In genomic region chr4:86453611-86454072, GRCh38 we compare ENCODE assay signal across 8 cellular contexts.
DNase-seq lines count a peak whose midpoint lies in the region; ATAC-seq, FAIRE-seq and TF ChIP-seq lines count a peak whose summit lies in the region.
"Not testable (repeated sequence)": the region's sequence is repeated elsewhere in the genome, so short reads cannot be mapped to it uniquely, and the experiment has no call there.

No MANE protein-coding gene starts in this region.

- peak overlapping the region; percentile 84; the same call in 1 of the 2 replicates for H2BK20ac ChIP-seq in H1 (ENCODE audit: low read length)

- not testable (repeated sequence) for H3K4me2 ChIP-seq in H1 (ENCODE audit: insufficient read depth in 1 of 2, low read depth in 2 of 2, low read length in 2 of 2); neuronal stem cell (ENCODE audit: insufficient read depth, low read length, poor library complexity, severe bottlenecking)

- not testable (repeated sequence) for H3K56ac ChIP-seq in H1 (replicated peaks; ENCODE audit: insufficient read length, low read depth, low read length)

- H3K9me3 ChIP-seq in H1 (ENCODE audit: insufficient read depth in 2 of 2, low read depth in 1 of 2, low read length in 1 of 2); uterus: not testable (repeated sequence)
- H3K9me3 ChIP-seq in neuronal stem cell (replicated peaks in 1 of 2; ENCODE audit: control insufficient read depth in 2 of 2, insufficient read depth in 1 of 2, low read depth in 1 of 2, low read length in 2 of 2) = peaks cover 0 to 14% of the 10 kb centered on the region in 2 donors

- H3K4ac ChIP-seq in H1 (replicated peaks; ENCODE audit: insufficient read length, low read depth, low read length); neuronal stem cell (ENCODE audit: low read length): not testable (repeated sequence)

- 83% methylated on average over 2 of the region's 2 CpGs; no CpG with 5 or more reads in 1 of the 2 experiments for WGBS in H1 (ENCODE audit: extremely low coverage in 1 of 2, insufficient coverage in 1 of 2, insufficient read length in 1 of 2, insufficient replicate concordance in 2 of 2, low coverage in 1 of 2, low lambda C conversion rate in 2 of 2, missing lambda C conversion rate in 1 of 2), 2 experiments
- no CpG with 5 or more reads among the region's 2 CpGs for WGBS in neuronal stem cell (ENCODE audit: extremely low coverage in 2 of 2, insufficient read length in 2 of 2, insufficient replicate concordance in 1 of 2), 2 donors

- ATAC-seq in left cardiac atrium = peak; percentile 20

- peaks cover 4 to 20% (median 19%) of the 10 kb centered on the region in 4 experiments; a peak in 6 of 7 replicates for H3K4me1 ChIP-seq in H1 (replicated peaks in 1 of 4; ENCODE audit: control insufficient read depth in 3 of 4, insufficient read depth in 4 of 4, low read length in 3 of 4)
- peaks cover 9 to 19% of the 10 kb centered on the region in 2 donors for H3K4me1 ChIP-seq in neuronal stem cell (ENCODE audit: control insufficient read depth in 2 of 2, insufficient read depth in 1 of 2, low read depth in 1 of 2, low read length in 2 of 2)
- H3K4me1 ChIP-seq in uterus = not testable (repeated sequence)

- not testable (repeated sequence) for H3K27me3 ChIP-seq in H1 (replicated peaks in 1 of 4; ENCODE audit: control insufficient read depth in 3 of 4, extremely low read depth in 1 of 4, insufficient read depth in 3 of 4, low read length in 3 of 4); neuronal stem cell (ENCODE audit: control insufficient read depth in 3 of 3, insufficient read depth in 3 of 3, low read depth in 1 of 3, low read length in 3 of 3); uterus

- 0 out of 2 replicates have a peak overlapping the region, but pooled peaks have one; percentile 40 for H2AFZ ChIP-seq in H1 (ENCODE audit: low read length)
- H2AFZ ChIP-seq in neuronal stem cell (ENCODE audit: low read length) = not testable (repeated sequence)

- H3K27ac ChIP-seq in H1 (ENCODE audit: low read depth, low read length); neuronal stem cell (replicated peaks; ENCODE audit: low read length): not testable (repeated sequence)
- H3K27ac ChIP-seq in uterus = peak overlapping the region; percentile 91 to 94

- peak overlapping the region; percentile 40; the same call in 1 of the 2 replicates for H2AK5ac ChIP-seq in H1 (ENCODE audit: low read depth, low read length)
- peak overlapping the region; percentile 42 for H2AK5ac ChIP-seq in neuronal stem cell (ENCODE audit: low read depth, low read length)

- TF ChIP-seq CTCF in H1 (IDR thresholded peaks at IDR 0.05; ENCODE audit: control extremely low read depth in 1 of 3, insufficient read depth in 1 of 3, low read depth in 1 of 3, low read length in 3 of 3); uterus (IDR thresholded peaks at IDR 0.05): not testable (repeated sequence)

- not testable (repeated sequence) for H4K91ac ChIP-seq in H1 (replicated peaks; ENCODE audit: insufficient read length, low read length); neuronal stem cell (ENCODE audit: low read depth, low read length, poor library complexity)

- POLR2A ChIA-PET in H1 (lab: Charles Lee; ENCODE audit: partially characterized antibody) = interaction anchor here (1.4 to 1.8 kb wide), 3 partner anchors 18 to 141 kb away, joined by 3 to 6 read pairs (median 5); partner anchors contain the start of gene PTPN13

- peak overlapping the region; percentile 98; the same call in 1 of the 2 replicates for H2BK12ac ChIP-seq in H1 (ENCODE audit: low read depth, low read length)
- H2BK12ac ChIP-seq in neuronal stem cell (ENCODE audit: low read length) = peak overlapping the region; percentile 36

- H2BK15ac ChIP-seq in H1 (ENCODE audit: low read length) = 0 out of 2 replicates have a peak overlapping the region, but pooled peaks have one; percentile 37
- H2BK15ac ChIP-seq in neuronal stem cell (ENCODE audit: low read length) = peak overlapping the region; percentile 34

- H3K23ac ChIP-seq in H1 (ENCODE audit: insufficient read length); neuronal stem cell (ENCODE audit: low read depth, low read length, poor library complexity): not testable (repeated sequence)

- not testable (repeated sequence) for TF ChIP-seq POLR2A in H1 (IDR thresholded peaks at IDR 0.05; ENCODE audit: control extremely low read depth in 1 of 2, low read depth in 2 of 2, low read length in 2 of 2); uterus (IDR thresholded peaks at IDR 0.05)

- CTCF ChIA-PET in H1 (lab: Charles Lee; ENCODE audit: partially characterized antibody) = interaction anchor here (1.0 to 3.3 kb wide), 6 partner anchors 8 to 230 kb away, joined by 3 to 13 read pairs (median 4); no protein-coding TSS in a partner anchor

- not testable (repeated sequence) for H3K79me1 ChIP-seq in H1 (ENCODE audit: low read depth, low read length); neuronal stem cell (ENCODE audit: low read depth, low read length)

- H3K4me3 ChIP-seq in H1 (ENCODE audit: extremely low read depth in 1 of 4, insufficient read depth in 2 of 4, low read depth in 3 of 4, low read length in 4 of 4); neuronal stem cell (ENCODE audit: low read length in 2 of 2); uterus: not testable (repeated sequence)

- TF ChIP-seq EP300 in H1 (IDR thresholded peaks at IDR 0.05; ENCODE audit: borderline replicate concordance in 1 of 2, low read depth in 2 of 2, low read length in 2 of 2) = not testable (repeated sequence)

- not testable (repeated sequence) for H3K9ac ChIP-seq in H1 (replicated peaks in 1 of 4; ENCODE audit: extremely low read depth in 1 of 4, low read depth in 3 of 4, low read length in 3 of 4); neuronal stem cell (ENCODE audit: low read depth, low read length, poor library complexity)

- H3K36me3 ChIP-seq in H1 (ENCODE audit: control insufficient read depth in 2 of 4, insufficient read depth in 4 of 4, low read length in 3 of 4); neuronal stem cell (replicated peaks in 1 of 2; ENCODE audit: control insufficient read depth in 2 of 2, insufficient read depth in 2 of 2, low read length in 2 of 2); uterus: not testable (repeated sequence)

- not testable (repeated sequence) for H4K20me1 ChIP-seq in H1 (replicated peaks in 1 of 2; ENCODE audit: control insufficient read depth in 1 of 2, insufficient read depth in 2 of 2, low read length in 2 of 2)

- peak; percentile 81 for DNase-seq in ELF-1 (ENCODE audit: low read depth, low spot score)
- peak; percentile 44 for DNase-seq in NCI-H1105 (lab: John Stamatoyannopoulos, UW)
- peak; percentile 40 for DNase-seq in NCI-H2171 (lab: John Stamatoyannopoulos, UW)
- DNase-seq in SHP77 (lab: John Stamatoyannopoulos, UW) = peak; percentile 38 to 53
- DNase-seq in H1 (ENCODE audit: low read depth in 1 of 2, low spot score in 2 of 2); left cardiac atrium; neuronal stem cell (ENCODE audit: low spot score); uterus: not testable (repeated sequence)

- not testable (repeated sequence) for TF ChIP-seq RAD21 in H1 (IDR thresholded peaks at IDR 0.05 in 1 of 2, conservative IDR thresholded peaks at IDR 0.05 in 1 of 2; ENCODE audit: low read depth in 2 of 2, low read length in 2 of 2)

- H3K18ac ChIP-seq in H1 (ENCODE audit: extremely low read depth, low read length) = 0 out of 2 replicates have a peak overlapping the region, but pooled peaks have one; percentile 91
- H3K18ac ChIP-seq in neuronal stem cell (ENCODE audit: low read length) = peak overlapping the region; percentile 18

- H4K5ac ChIP-seq in H1 (ENCODE audit: insufficient read length, low read depth, low read length) = not testable (repeated sequence)

- H3K23me2 ChIP-seq in H1 (ENCODE audit: low read depth, low read length) = not testable (repeated sequence)

- intact Hi-C loops in left cardiac atrium (cut with DNase I); uterus (cut with DNase I; ENCODE audit: low total_unique reads): not testable (repeated sequence)

- not testable (repeated sequence) for H2BK120ac ChIP-seq in H1 (replicated peaks; ENCODE audit: low read depth, low read length); neuronal stem cell (ENCODE audit: low read depth, low read length)

- not testable (repeated sequence) for H3K79me2 ChIP-seq in H1 (ENCODE audit: control insufficient read depth in 1 of 2, insufficient read depth in 2 of 2, low read length in 2 of 2)

- not testable (repeated sequence) for FAIRE-seq in H1 (lab: Jason Lieb, UNC)

- H4K8ac ChIP-seq in H1 (ENCODE audit: extremely low read depth, insufficient read depth, low read length); neuronal stem cell (ENCODE audit: low read depth, low read length): not testable (repeated sequence)

- peak overlapping the region; percentile 87; the same call in 1 of the 2 replicates for H2BK5ac ChIP-seq in H1 (ENCODE audit: low read depth, low read length)
- peak overlapping the region; percentile 79 for H2BK5ac ChIP-seq in neuronal stem cell (ENCODE audit: low read length)

- H3K14ac ChIP-seq in H1 (ENCODE audit: insufficient read length); neuronal stem cell (ENCODE audit: low read length): not testable (repeated sequence)
